ENCODE assay signal across 1 cellular context in genomic region chr3:159787191-159787590, GRCh38.
A peak's percentile ranks its signal among the peaks of the same experiment; 100 is the strongest.
TF ChIP-seq lines count a peak whose summit lies in the region.

No MANE protein-coding gene starts in this region.

TF ChIP-seq in HepG2, 621 proteins besides CTCF, POLR2A, EP300 and RAD21 (continued from another document and continues in another):
- TF ChIP-seq ARID5B (CRISPR knock-in tag; IDR thresholded peaks at IDR 0.05) (peak; percentile 78), ZNF33B (CRISPR knock-in tag; IDR thresholded peaks at IDR 0.05) (no peak), NR3C1 (CRISPR knock-in tag; IDR thresholded peaks at IDR 0.05) (no peak), THAP9 (CRISPR knock-in tag; IDR thresholded peaks at IDR 0.05; ENCODE audit: borderline replicate concordance) (no peak), AHDC1 (CRISPR knock-in tag; IDR thresholded peaks at IDR 0.05; ENCODE audit: borderline replicate concordance) (peak; percentile 40; the same call in 1 of the 2 replicates), ZKSCAN8 (CRISPR knock-in tag; IDR thresholded peaks at IDR 0.05; ENCODE audit: borderline replicate concordance) (no peak), ZNF784 (CRISPR knock-in tag; IDR thresholded peaks at IDR 0.05; ENCODE audit: borderline replicate concordance) (no peak), NPAS2 (CRISPR knock-in tag; IDR thresholded peaks at IDR 0.05; ENCODE audit: borderline replicate concordance) (no peak), TFAP4 (IDR thresholded peaks at IDR 0.05; ENCODE audit: borderline replicate concordance, low read depth) (no peak), TRAFD1 (CRISPR knock-in tag; IDR thresholded peaks at IDR 0.05; ENCODE audit: borderline replicate concordance) (no peak), HNRNPK (IDR thresholded peaks at IDR 0.05; ENCODE audit: low read depth, low read length, poor library complexity, severe bottlenecking) (no peak), ZFYVE20 (CRISPR knock-in tag; IDR thresholded peaks at IDR 0.05; ENCODE audit: borderline replicate concordance, low read depth) (no peak), ZNF7 (CRISPR knock-in tag; IDR thresholded peaks at IDR 0.05) (no peak), ZNF343 (CRISPR knock-in tag; IDR thresholded peaks at IDR 0.05) (no peak), MLXIP (CRISPR knock-in tag; IDR thresholded peaks at IDR 0.05; ENCODE audit: borderline replicate concordance) (no peak), GATAD2A (CRISPR knock-in tag; IDR thresholded peaks at IDR 0.05) (peak; percentile 90), E2F2 (CRISPR knock-in tag; IDR thresholded peaks at IDR 0.05; ENCODE audit: borderline replicate concordance) (no peak), ZNF234 (CRISPR knock-in tag; conservative IDR thresholded peaks at IDR 0.05) (no peak), GLMP (CRISPR knock-in tag; IDR thresholded peaks at IDR 0.05; ENCODE audit: borderline replicate concordance) (no peak), SP1 (IDR thresholded peaks at IDR 0.05) (no peak), SP1 (CRISPR knock-in tag; IDR thresholded peaks at IDR 0.05) (no peak), NR0B2 (CRISPR knock-in tag; IDR thresholded peaks at IDR 0.05) (no peak), MYPOP (CRISPR knock-in tag; IDR thresholded peaks at IDR 0.05) (no peak; the same call in 1 of the 2 replicates), ZNF484 (CRISPR knock-in tag; IDR thresholded peaks at IDR 0.05; ENCODE audit: borderline replicate concordance, low read depth) (no peak), SMARCC2 (IDR thresholded peaks at IDR 0.05) (no peak), ZNF205 (CRISPR knock-in tag; IDR thresholded peaks at IDR 0.05) (no peak), SOX13 (IDR thresholded peaks at IDR 0.05) (peak; percentile 64), SOX13 (CRISPR knock-in tag; conservative IDR thresholded peaks at IDR 0.05 in 1 of 2, IDR thresholded peaks at IDR 0.05 in 1 of 2) (peak in 1 of 2 experiments; percentile 52; a peak in 1 of 4 replicates)
